ENCODE assay signal across 25 cellular contexts in the genomic region with DNA sequence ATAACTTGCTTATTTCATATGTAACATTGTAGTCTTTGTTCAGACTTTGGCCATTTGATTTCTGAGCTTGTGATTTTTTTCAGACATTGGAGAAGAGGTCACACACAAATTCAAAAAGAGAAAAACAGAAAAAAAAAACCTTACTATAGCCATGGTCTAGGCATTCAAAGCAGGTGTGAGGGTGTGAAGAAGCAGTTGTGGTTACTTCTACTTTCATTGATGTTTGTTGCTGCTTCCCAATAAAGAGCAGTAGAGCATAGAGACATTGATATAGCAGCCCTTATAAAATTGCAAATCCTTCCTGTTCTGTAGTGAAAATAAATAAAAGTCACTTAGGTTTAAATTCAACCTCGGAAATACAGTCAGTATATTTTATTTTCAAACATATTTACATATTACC.
"Had no signal": no experiment of that assay in that cellular context is flagged by ENCODE, and none has a peak within 500 bp of the region (broad histone marks: within the 10 kb centered on the region; RNA-seq: fewer than 3 reads in every experiment).

No MANE protein-coding gene starts in this region.

- H3K27ac ChIP-seq: colonic mucosa, parathyroid adenoma, right lobe of liver, skin epidermis, testis, vagina, VCaP had no signal

- H3K27me3 ChIP-seq: colonic mucosa, dorsolateral prefrontal cortex, right lobe of liver, testis, vagina had no signal

- H3K27ac Mint-ChIP-seq: activated CD4-positive, alpha-beta T cell treated with anti-CD3 and anti-CD28 coated beads, Interleukin-2, amount 10 ng/mL, durations not matched to agents 7 days and 5 days; activated CD8-positive, alpha-beta memory T cell treated with anti-CD3 and anti-CD28 coated beads, Interleukin-2, amount 10 ng/mL, durations not matched to agents 7 days and 5 days; activated CD8-positive, alpha-beta T cell treated with anti-CD3 and anti-CD28 coated beads for 36 hours; activated naive CD4-positive, alpha-beta T cell treated with anti-CD3 and anti-CD28 coated beads, Interleukin-2, amount 10 ng/mL, durations not matched to agents 7 days and 5 days; effector memory CD8-positive, alpha-beta T cell; stimulated activated effector memory CD8-positive, alpha-beta T cell treated with anti-CD3 and anti-CD28 coated beads, Interleukin-12 subunit alpha, Interleukin-12 subunit beta, amount 100 ng/mL, for 72 hours had no signal

- H3K79me2 ChIP-seq: parathyroid adenoma had no signal

- ATAC-seq: activated CD8-positive, alpha-beta memory T cell treated with anti-CD3 and anti-CD28 coated beads, Interleukin-2, amount 10 ng/mL, durations not matched to agents 7 days and 5 days; activated CD8-positive, alpha-beta T cell treated with anti-CD3 and anti-CD28 coated beads for 36 hours; effector memory CD8-positive, alpha-beta T cell; esophagus mucosa; left ventricle myocardium superior; right lobe of liver; stimulated activated effector memory CD8-positive, alpha-beta T cell treated with anti-CD3 and anti-CD28 coated beads, Interleukin-12 subunit alpha, Interleukin-12 subunit beta, amount 100 ng/mL, for 72 hours had no signal

- H3K27me3 Mint-ChIP-seq: activated CD4-positive, alpha-beta T cell treated with anti-CD3 and anti-CD28 coated beads, Interleukin-2, amount 10 ng/mL, durations not matched to agents 7 days and 5 days; activated CD8-positive, alpha-beta memory T cell treated with anti-CD3 and anti-CD28 coated beads, Interleukin-2, amount 10 ng/mL, durations not matched to agents 7 days and 5 days; activated CD8-positive, alpha-beta T cell treated with anti-CD3 and anti-CD28 coated beads for 36 hours; activated naive CD4-positive, alpha-beta T cell treated with anti-CD3 and anti-CD28 coated beads, Interleukin-2, amount 10 ng/mL, durations not matched to agents 7 days and 5 days; effector memory CD8-positive, alpha-beta T cell had no signal

- DNase-seq: activated CD4-positive, alpha-beta T cell treated with anti-CD3 and anti-CD28 coated beads, Interleukin-2, amount 10 ng/mL, durations not matched to agents 7 days and 5 days; activated CD4-positive, CD25-positive, alpha-beta regulatory T cell treated with anti-CD3 and anti-CD28 coated beads, Interleukin-2, amount 50 U/mL, for 72 hours; activated CD8-positive, alpha-beta memory T cell treated with anti-CD3 and anti-CD28 coated beads, Interleukin-2, amount 10 ng/mL, durations not matched to agents 7 days and 5 days; activated CD8-positive, alpha-beta T cell treated with anti-CD3 and anti-CD28 coated beads for 36 hours; activated effector memory CD4-positive, alpha-beta T cell treated with anti-CD3 and anti-CD28 coated beads, Interleukin-2, amount 50 U/mL, for 16 hours; activated naive CD4-positive, alpha-beta T cell treated with anti-CD3 and anti-CD28 coated beads, Interleukin-2, amount 10 ng/mL, durations not matched to agents 7 days and 5 days; activated T-cell treated with anti-CD3 and anti-CD28 coated beads for 4 hours; amygdala; colonic mucosa; dorsolateral prefrontal cortex; effector memory CD8-positive, alpha-beta T cell; foreskin melanocyte; left ventricle myocardium superior; mammary epithelial cell; nucleus accumbens; right lobe of liver; stimulated activated CD4-positive, alpha-beta T cell treated with anti-CD3 and anti-CD28 coated beads, Interleukin-1b, Interleukin-23, amount 100 ng/mL, for 48 hours; testis; trophoblast cell had no signal

- H2AFZ ChIP-seq: parathyroid adenoma had no signal

- H3K4me3 Mint-ChIP-seq: activated CD4-positive, alpha-beta T cell treated with anti-CD3 and anti-CD28 coated beads, Interleukin-2, amount 10 ng/mL, durations not matched to agents 7 days and 5 days; activated CD8-positive, alpha-beta memory T cell treated with anti-CD3 and anti-CD28 coated beads, Interleukin-2, amount 10 ng/mL, durations not matched to agents 7 days and 5 days; activated CD8-positive, alpha-beta T cell treated with anti-CD3 and anti-CD28 coated beads for 36 hours; activated naive CD4-positive, alpha-beta T cell treated with anti-CD3 and anti-CD28 coated beads, Interleukin-2, amount 10 ng/mL, durations not matched to agents 7 days and 5 days; effector memory CD8-positive, alpha-beta T cell; stimulated activated effector memory CD8-positive, alpha-beta T cell treated with anti-CD3 and anti-CD28 coated beads, Interleukin-12 subunit alpha, Interleukin-12 subunit beta, amount 100 ng/mL, for 72 hours had no signal

- H3K4me3 ChIP-seq: colonic mucosa, dorsolateral prefrontal cortex, right lobe of liver, skin epidermis, testis, vagina had no signal

- H3K4me1 ChIP-seq: colonic mucosa, parathyroid adenoma, right lobe of liver, testis, vagina had no signal

- H3K4me1 Mint-ChIP-seq: activated CD4-positive, alpha-beta T cell treated with anti-CD3 and anti-CD28 coated beads, Interleukin-2, amount 10 ng/mL, durations not matched to agents 7 days and 5 days; activated CD8-positive, alpha-beta memory T cell treated with anti-CD3 and anti-CD28 coated beads, Interleukin-2, amount 10 ng/mL, durations not matched to agents 7 days and 5 days; activated naive CD4-positive, alpha-beta T cell treated with anti-CD3 and anti-CD28 coated beads, Interleukin-2, amount 10 ng/mL, durations not matched to agents 7 days and 5 days; stimulated activated effector memory CD8-positive, alpha-beta T cell treated with anti-CD3 and anti-CD28 coated beads, Interleukin-12 subunit alpha, Interleukin-12 subunit beta, amount 100 ng/mL, for 72 hours had no signal

- H3K9me3 ChIP-seq: colonic mucosa, right lobe of liver, testis, vagina had no signal

- H3K9ac ChIP-seq: parathyroid adenoma had no signal

- H3K36me3 ChIP-seq: colonic mucosa, right lobe of liver, vagina had no signal

- H3K36me3 Mint-ChIP-seq: activated CD8-positive, alpha-beta memory T cell treated with anti-CD3 and anti-CD28 coated beads, Interleukin-2, amount 10 ng/mL, durations not matched to agents 7 days and 5 days; activated naive CD4-positive, alpha-beta T cell treated with anti-CD3 and anti-CD28 coated beads, Interleukin-2, amount 10 ng/mL, durations not matched to agents 7 days and 5 days; stimulated activated effector memory CD8-positive, alpha-beta T cell treated with anti-CD3 and anti-CD28 coated beads, Interleukin-12 subunit alpha, Interleukin-12 subunit beta, amount 100 ng/mL, for 72 hours had no signal
